In genomic region chr1:155932085-155932484, GRCh38 we compare ENCODE assay signal across 9 cellular contexts. TPM values are rescaled to one million over a fixed set of nuclear protein-coding genes. Genes with fewer than 3 reads are reported as not detected.
A peak's percentile ranks its signal among the peaks of the same experiment; 100 is the strongest.
DNase-seq lines count a peak whose midpoint lies in the region; ATAC-seq and TF ChIP-seq lines count a peak whose summit lies in the region.
"Had no signal": no experiment of that assay in that cellular context is flagged by ENCODE, and none has a peak within 500 bp of the region (broad histone marks: within the 10 kb centered on the region; RNA-seq: fewer than 3 reads in every experiment).

No MANE protein-coding gene starts in this region.

- intact Hi-C loops in CD4-positive, alpha-beta T cell (cut with DNase I, micrococcal nuclease) = loop anchor here (5.0 kb wide), 2 partner anchors 75 to 120 kb away; partner anchors contain the start of genes GON4L (in 1 of the 2), LAMTOR2 (in 1 of the 2), SYT11 (in 1 of the 2) and UBQLN4 (in 1 of the 2)

- H3K14ac ChIP-seq in mesenchymal stem cell (ENCODE audit: low read length in 2 of 2) = no peak overlapping the region

- H3K4me1 ChIP-seq in mesenchymal stem cell (ENCODE audit: control insufficient read depth, insufficient read depth, low read depth, low read length) = peaks cover 14% of the 10 kb centered on the region

- H3K4ac ChIP-seq in mesenchymal stem cell (ENCODE audit: low read depth in 1 of 2, low read length in 2 of 2) = no peak overlapping the region

- H3K18ac ChIP-seq in mesenchymal stem cell (ENCODE audit: low read depth in 1 of 2, low read length in 2 of 2) = no peak overlapping the region

- no peak overlapping the region for H4K8ac ChIP-seq in mesenchymal stem cell (ENCODE audit: low read length)

- peaks cover 46% of the 10 kb centered on the region for H3K36me3 ChIP-seq in brain microvascular endothelial cell (replicated peaks)
- peaks cover 33 to 58% of the 10 kb centered on the region in 2 experiments for H3K36me3 ChIP-seq in mesenchymal stem cell (ENCODE audit: control insufficient read depth in 1 of 2, insufficient read depth in 2 of 2, low read depth in 1 of 2, low read length in 2 of 2)

- 80% methylated on average over 1 of the region's 1 CpG for WGBS in mesenchymal stem cell

- H4K91ac ChIP-seq in mesenchymal stem cell (ENCODE audit: low read length) = no peak overlapping the region

- no peak overlapping the region for H2AFZ ChIP-seq in mesenchymal stem cell (ENCODE audit: low read depth, low read length)

- H3K4me2 ChIP-seq in mesenchymal stem cell (ENCODE audit: low read length, poor library complexity, severe bottlenecking) = peak overlapping the region; percentile 5

- no peak overlapping the region for H2AK5ac ChIP-seq in mesenchymal stem cell (ENCODE audit: low read length, severe bottlenecking)

- POLR2A ChIA-PET in CD4-positive, alpha-beta T cell (lab: Charles Lee) = interaction anchor here (0.6 to 6.0 kb wide), 5 partner anchors 9 to 46 kb away, joined by 3 to 92 read pairs (median 4); partner anchors contain the start of gene ARHGEF2

- peaks cover 37% of the 10 kb centered on the region for H3K4me1 Mint-ChIP-seq in CD4-positive, alpha-beta T cell (ENCODE audit: low read depth)
- peaks cover 0 to 22% (median 13%) of the 10 kb centered on the region in 3 donors for H3K4me1 Mint-ChIP-seq in IgD-negative memory B cell

- H3K27me3 ChIP-seq in CD4-positive, alpha-beta T cell (ENCODE audit: control insufficient read depth, insufficient read depth, low read length) = no peaks in the 10 kb centered on the region
- H3K27me3 ChIP-seq in brain microvascular endothelial cell (replicated peaks) (no peaks in the 10 kb centered on the region), mesenchymal stem cell (ENCODE audit: control insufficient read depth in 1 of 2, insufficient read depth in 1 of 2, low read length in 2 of 2) (no peaks in the 10 kb centered on the region)

- no peak overlapping the region for H2BK15ac ChIP-seq in mesenchymal stem cell (ENCODE audit: low read depth, poor library complexity, severe bottlenecking)

- H2BK5ac ChIP-seq in mesenchymal stem cell (ENCODE audit: low read depth, low read length, poor library complexity, severe bottlenecking) = no peak overlapping the region

- no peak overlapping the region for H3K23ac ChIP-seq in mesenchymal stem cell (ENCODE audit: low read length in 2 of 2)

- CTCF ChIA-PET in CD4-positive, alpha-beta T cell (lab: Charles Lee) = interaction anchor here (0.6 to 3.2 kb wide), 5 partner anchors 14 to 134 kb away, joined by 3 to 10 read pairs (median 5); no protein-coding TSS in a partner anchor

- H3K9me3 Mint-ChIP-seq in CD4-positive, alpha-beta T cell = no peaks in the 10 kb centered on the region
- no peaks in the 10 kb centered on the region for H3K9me3 Mint-ChIP-seq in IgD-negative memory B cell

- peak overlapping the region; percentile 55 for H3K4me3 Mint-ChIP-seq in CD4-positive, alpha-beta T cell
- peak overlapping the region in 3 of 4 donors; percentile 44 to 77 (median 60) for H3K4me3 Mint-ChIP-seq in IgD-negative memory B cell

- H3K9ac ChIP-seq in mesenchymal stem cell (ENCODE audit: low read length) = peak overlapping the region; percentile 98

- H2BK120ac ChIP-seq in mesenchymal stem cell (ENCODE audit: low read depth, low read length) = no peak overlapping the region

- no peak for DNase-seq in CD4-positive, alpha-beta T cell
- DNase-seq in brain microvascular endothelial cell = no peak
- DNase-seq in mesenchymal stem cell = no peak
- DNase-seq in NCI-H524 treated with DMSO at 0.1 percent for 48 hours (lab: John Stamatoyannopoulos, UW) = no peak
- DNase-seq in foreskin melanocyte = no peak
- DNase-seq: T-helper 2 cell had no signal

- H3K27ac ChIP-seq in CD4-positive, alpha-beta T cell (ENCODE audit: low read depth, low read length) = no peak overlapping the region
- H3K27ac ChIP-seq in brain microvascular endothelial cell (no peak overlapping the region), mesenchymal stem cell (ENCODE audit: low read length, poor library complexity, severe bottlenecking) (no peak overlapping the region)

- no peaks in the 10 kb centered on the region for H3K27me3 Mint-ChIP-seq in CD4-positive, alpha-beta T cell
- H3K27me3 Mint-ChIP-seq in IgD-negative memory B cell = no peaks in the 10 kb centered on the region

- in situ Hi-C loops in brain microvascular endothelial cell (cut with HindIII; ENCODE audit: low pct_ligation_motif_present, low sequenced_read_pairs) = no loop called here

- H3K36me3 Mint-ChIP-seq in CD4-positive, alpha-beta T cell (ENCODE audit: low read depth) = peaks cover 55% of the 10 kb centered on the region
- no peaks in the 10 kb centered on the region for H3K36me3 Mint-ChIP-seq in IgD-negative memory B cell

- H2BK12ac ChIP-seq in mesenchymal stem cell (ENCODE audit: low read length in 2 of 2) = no peak overlapping the region

- no peaks in the 10 kb centered on the region for H3K9me3 ChIP-seq in CD4-positive, alpha-beta T cell (ENCODE audit: control insufficient read depth, low read length)
- no peaks in the 10 kb centered on the region for H3K9me3 ChIP-seq in mesenchymal stem cell (ENCODE audit: control insufficient read depth, low read length)

- TF ChIP-seq CTCF in CD4-positive, alpha-beta T cell (IDR thresholded peaks at IDR 0.05) = no peak
- TF ChIP-seq CTCF in brain microvascular endothelial cell (IDR thresholded peaks at IDR 0.05; ENCODE audit: low read depth, low read length, missing control alignments) = no peak

- H3K4me3 ChIP-seq in brain microvascular endothelial cell (ENCODE audit: low read depth, low read length) (peak overlapping the region; percentile 3), mesenchymal stem cell (ENCODE audit: insufficient read depth in 1 of 2, low read depth in 1 of 2, low read length in 2 of 2) (peak overlapping the region in 1 of 2 experiments; percentile 92)

- H3K79me1 ChIP-seq in mesenchymal stem cell (replicated peaks; ENCODE audit: low read length, poor library complexity, severe bottlenecking) = peaks cover 3% of the 10 kb centered on the region

- ATAC-seq in CD4-positive, alpha-beta T cell (ENCODE audit: poor library complexity) = no peak
- ATAC-seq in GM21825 (IDR thresholded peaks at IDR 0.05; ENCODE audit: unreplicated experiment) (no peak), HG02884 (IDR thresholded peaks at IDR 0.05; ENCODE audit: unreplicated experiment) (no peak)

- H3K27ac Mint-ChIP-seq in CD4-positive, alpha-beta T cell = no peak overlapping the region
- H3K27ac Mint-ChIP-seq in IgD-negative memory B cell = peak overlapping the region in 1 of 3 donors; percentile 33

RNA-seq across cellular contexts. Expression of gene KHDC4, which starts 2.1 kb away (rescaled TPM):
- total RNA-seq in CD4-positive, alpha-beta T cell = 10 to 100 TPM; 56.6 to 60.8 TPM
- 8.0 TPM for polyA plus RNA-seq in IgD-negative memory B cell
- polyA plus RNA-seq in mesenchymal stem cell (2013, experiment 1 of 2) = 18.9 TPM
- polyA plus RNA-seq in mesenchymal stem cell (2013, experiment 2 of 2) = 17.3 TPM

RNA-seq across cellular contexts. Expression of gene RXFP4, which starts 9.4 kb away (rescaled TPM):
- total RNA-seq in CD4-positive, alpha-beta T cell = not detected
- polyA plus RNA-seq in IgD-negative memory B cell = 0.78 TPM
- polyA plus RNA-seq in mesenchymal stem cell (2013, experiment 1 of 2) = not detected
- not detected for polyA plus RNA-seq in mesenchymal stem cell (2013, experiment 2 of 2)

RNA-seq across cellular contexts. Expression of gene RIT1, which starts 20.9 kb away (rescaled TPM):
- 10 to 100 TPM; 66.2 to 67.0 TPM for total RNA-seq in CD4-positive, alpha-beta T cell
- 12.7 TPM for polyA plus RNA-seq in IgD-negative memory B cell
- 33.9 TPM for polyA plus RNA-seq in mesenchymal stem cell (2013, experiment 1 of 2)
- 33.9 TPM for polyA plus RNA-seq in mesenchymal stem cell (2013, experiment 2 of 2)

RNA-seq across cellular contexts. Expression of gene ARHGEF2, which starts 46.3 kb away (rescaled TPM):
- total RNA-seq in CD4-positive, alpha-beta T cell = 10 to 100 TPM; 54.8 to 62.4 TPM
- polyA plus RNA-seq in IgD-negative memory B cell = 43.9 TPM
- 58.9 TPM for polyA plus RNA-seq in mesenchymal stem cell (2013, experiment 1 of 2)
- 55.6 TPM for polyA plus RNA-seq in mesenchymal stem cell (2013, experiment 2 of 2)
